13 cellular contexts compared by ENCODE assay signal in genomic region chr4:126582737-126583136, GRCh38.
A peak's percentile ranks its signal among the peaks of the same experiment; 100 is the strongest.
DNase-seq lines count a peak whose midpoint lies in the region; ATAC-seq and TF ChIP-seq lines count a peak whose summit lies in the region.
"Had no signal": no experiment of that assay in that cellular context is flagged by ENCODE, and none has a peak within 500 bp of the region (broad histone marks: within the 10 kb centered on the region; RNA-seq: fewer than 3 reads in every experiment).

No MANE protein-coding gene starts in this region.

- no peak overlapping the region for H3K4me3 Mint-ChIP-seq in endodermal cell
- H3K4me3 Mint-ChIP-seq: activated CD4-positive, alpha-beta memory T cell treated with anti-CD3 and anti-CD28 coated beads, Interleukin-2, amount 10 ng/mL, durations not matched to agents 7 days and 5 days; nephron had no signal

- DNase-seq in NCI-H82 (lab: John Stamatoyannopoulos, UW), result peak; percentile 25
- DNase-seq in NCI-H82 treated with DMSO at 0.1 percent for 48 hours (lab: John Stamatoyannopoulos, UW; ENCODE audit: unreplicated experiment), result no peak
- DNase-seq in NCI-H69 (lab: John Stamatoyannopoulos, UW), result peak; percentile 12
- DNase-seq in endodermal cell, result peak; percentile 69
- DNase-seq in testis, result peak; percentile 23
- no peak for DNase-seq in foreskin melanocyte
- no peak for DNase-seq in NCI-H1105 treated with DMSO at 0.1 percent for 48 hours (lab: John Stamatoyannopoulos, UW)
- DNase-seq: activated CD4-positive, alpha-beta memory T cell treated with anti-CD3 and anti-CD28 coated beads, Interleukin-2, amount 10 ng/mL, durations not matched to agents 7 days and 5 days; left colon; NCI-H146 had no signal

- no peaks in the 10 kb centered on the region for H3K27me3 Mint-ChIP-seq in endodermal cell (ENCODE audit: insufficient read depth)
- H3K27me3 Mint-ChIP-seq: activated CD4-positive, alpha-beta memory T cell treated with anti-CD3 and anti-CD28 coated beads, Interleukin-2, amount 10 ng/mL, durations not matched to agents 7 days and 5 days had no signal

- H3K9me3 ChIP-seq in endodermal cell (ENCODE audit: control insufficient read depth, low read length) (no peaks in the 10 kb centered on the region), testis (no peaks in the 10 kb centered on the region)
- H3K9me3 ChIP-seq: A549 had no signal

- no peak overlapping the region for H3K27ac Mint-ChIP-seq in endodermal cell
- H3K27ac Mint-ChIP-seq: activated CD4-positive, alpha-beta memory T cell treated with anti-CD3 and anti-CD28 coated beads, Interleukin-2, amount 10 ng/mL, durations not matched to agents 7 days and 5 days; nephron had no signal

- no peak overlapping the region for H3K9ac ChIP-seq in endodermal cell (ENCODE audit: extremely low read depth, low read length, poor library complexity, severe bottlenecking)

- no peak for TF ChIP-seq POLR2A in testis (IDR thresholded peaks at IDR 0.05)

- no peak overlapping the region for H3K27ac ChIP-seq in endodermal cell (ENCODE audit: low read depth, low read length)
- no peak overlapping the region for H3K27ac ChIP-seq in testis
- H3K27ac ChIP-seq: A549 had no signal

- intact Hi-C loops in testis (cut with DNase I; ENCODE audit: low total_unique reads), result no loop called here

- peaks cover 2% of the 10 kb centered on the region for H3K4me1 Mint-ChIP-seq in endodermal cell
- H3K4me1 Mint-ChIP-seq: activated CD4-positive, alpha-beta memory T cell treated with anti-CD3 and anti-CD28 coated beads, Interleukin-2, amount 10 ng/mL, durations not matched to agents 7 days and 5 days; nephron had no signal

- ATAC-seq in HG02840 (IDR thresholded peaks at IDR 0.05; ENCODE audit: low FRiP score, unreplicated experiment), result no peak
- ATAC-seq: A549, left colon had no signal

- H3K27me3 ChIP-seq in endodermal cell (ENCODE audit: control insufficient read depth, insufficient read depth, low read length, poor library complexity, severe bottlenecking), result no peaks in the 10 kb centered on the region
- H3K27me3 ChIP-seq in testis, result no peaks in the 10 kb centered on the region

- H3K4me3 ChIP-seq in endodermal cell (ENCODE audit: low read length), result no peak overlapping the region
- H3K4me3 ChIP-seq in testis, result no peak overlapping the region
- H3K4me3 ChIP-seq: A549 had no signal

- peak; percentile 65 for TF ChIP-seq CTCF in endodermal cell (conservative IDR thresholded peaks at IDR 0.05)
- TF ChIP-seq CTCF in testis (IDR thresholded peaks at IDR 0.05), result no peak

- 72 to 86% methylated on average over 2 of the region's 2 CpGs for WGBS in endodermal cell (ENCODE audit: insufficient coverage in 1 of 2, insufficient read length in 1 of 2), 2 experiments
- 95 to 100% methylated on average over 1 to 2 of the region's 2 CpGs for WGBS in testis, 2 donors

- no peaks in the 10 kb centered on the region for H3K36me3 Mint-ChIP-seq in endodermal cell (ENCODE audit: low read depth)

- no peaks in the 10 kb centered on the region for H3K36me3 ChIP-seq in endodermal cell (ENCODE audit: control insufficient read depth, insufficient read depth, low read length)
- H3K36me3 ChIP-seq in testis (ENCODE audit: low read depth, missing control alignments), result no peaks in the 10 kb centered on the region

- no peaks in the 10 kb centered on the region for H3K9me3 Mint-ChIP-seq in endodermal cell

- no peaks in the 10 kb centered on the region for H3K4me1 ChIP-seq in endodermal cell (ENCODE audit: control insufficient read depth, insufficient read depth, low read length)
- no peaks in the 10 kb centered on the region for H3K4me1 ChIP-seq in testis
- H3K4me1 ChIP-seq: A549 had no signal

Comparison
In these comparisons a context has a peak if more than half of its experiments do, and no peak if none do; other contexts are left out.
1. DNase-seq: peak in NCI-H82 (single experiment), NCI-H69 (single experiment), endodermal cell (single experiment) and testis (single experiment); none in NCI-H82 treated with DMSO at 0.1 percent for 48 hours (single experiment), foreskin melanocyte (single experiment) and NCI-H1105 treated with DMSO at 0.1 percent for 48 hours (single experiment).